Comparison of ENCODE assay signal across 9 cellular contexts in genomic region chr12:122203301-122203967, GRCh38. TPM values are rescaled to one million over a fixed set of nuclear protein-coding genes. Genes with fewer than 3 reads are reported as not detected.
DNase-seq lines count a peak whose midpoint lies in the region; ATAC-seq, FAIRE-seq and TF ChIP-seq lines count a peak whose summit lies in the region.
"Had no signal": no experiment of that assay in that cellular context is flagged by ENCODE, and none has a peak within 500 bp of the region (broad histone marks: within the 10 kb centered on the region; RNA-seq: fewer than 3 reads in every experiment).

Gene B3GNT4 (plus strand): TSS chr12:122203709. CDS start chr12:122204619, 910 bp downstream.

- H3K9ac ChIP-seq in H1 (replicated peaks in 1 of 4; ENCODE audit: extremely low read depth in 1 of 4, low read depth in 3 of 4, low read length in 3 of 4) (peak within 1 kb of the TSS in 1 of 4 experiments; percentile 28; a peak in 2 of 7 replicates), mucosa of stomach (ENCODE audit: low read length) (peak within 1 kb of the TSS; percentile 15)

- H3K56ac ChIP-seq in H1 (replicated peaks; ENCODE audit: insufficient read length, low read depth, low read length) = peak within 1 kb of the TSS; percentile 3

- no peak within 1 kb of the TSS for H2BK12ac ChIP-seq in H1 (ENCODE audit: low read depth, low read length)

- no peak within 1 kb of the TSS for H2BK120ac ChIP-seq in H1 (replicated peaks; ENCODE audit: low read depth, low read length)

- H3K27me3 ChIP-seq in H1 (replicated peaks in 1 of 4; ENCODE audit: control insufficient read depth in 3 of 4, extremely low read depth in 1 of 4, insufficient read depth in 3 of 4, low read length in 3 of 4) (peaks cover 9 to 44% (median 27%) of the 10 kb centered on the region in 4 experiments; a peak in 6 of 7 replicates), mucosa of stomach (ENCODE audit: control insufficient read depth, insufficient read depth, low read length) (peaks cover 59% of the 10 kb centered on the region)

- H3K4me3 ChIP-seq in H1 (ENCODE audit: extremely low read depth in 1 of 4, insufficient read depth in 2 of 4, low read depth in 3 of 4, low read length in 4 of 4) (peak within 1 kb of the TSS; percentile 29 to 74 (median 54)), mucosa of stomach (ENCODE audit: low read length) (no peak within 1 kb of the TSS)

- peaks cover 12 to 17% of the 10 kb centered on the region in 2 experiments for H4K20me1 ChIP-seq in H1 (replicated peaks in 1 of 2; ENCODE audit: control insufficient read depth in 1 of 2, insufficient read depth in 2 of 2, low read length in 2 of 2)

- H3K4me2 ChIP-seq in H1 (ENCODE audit: insufficient read depth in 1 of 2, low read depth in 2 of 2, low read length in 2 of 2) = peak within 1 kb of the TSS; percentile 60 to 98

- peaks cover 9% of the 10 kb centered on the region; the same call in 1 of the 2 replicates for H3K23me2 ChIP-seq in H1 (ENCODE audit: low read depth, low read length)

- H4K8ac ChIP-seq in H1 (ENCODE audit: extremely low read depth, insufficient read depth, low read length) = no peak within 1 kb of the TSS; the same call in 1 of the 2 replicates

- peak in 1 of 2 experiments; percentile 42; a peak in 1 of 3 replicates for TF ChIP-seq EP300 in H1 (IDR thresholded peaks at IDR 0.05; ENCODE audit: borderline replicate concordance in 1 of 2, low read depth in 2 of 2, low read length in 2 of 2)

- H3K27ac ChIP-seq in H1 (ENCODE audit: low read depth, low read length) = no peak within 1 kb of the TSS

- no peak within 1 kb of the TSS for H4K5ac ChIP-seq in H1 (ENCODE audit: insufficient read length, low read depth, low read length)

- no peak within 1 kb of the TSS for H2BK20ac ChIP-seq in H1 (ENCODE audit: low read length)

- H3K4me1 ChIP-seq in H1 (replicated peaks in 1 of 4; ENCODE audit: control insufficient read depth in 3 of 4, insufficient read depth in 4 of 4, low read length in 3 of 4) (peaks cover 0 to 10% (median 3%) of the 10 kb centered on the region in 4 experiments; a peak in 5 of 7 replicates), mucosa of stomach (ENCODE audit: control insufficient read depth, insufficient read depth, low read length) (peaks cover 15% of the 10 kb centered on the region)

- TF ChIP-seq RAD21 in H1 (IDR thresholded peaks at IDR 0.05 in 1 of 2, conservative IDR thresholded peaks at IDR 0.05 in 1 of 2; ENCODE audit: low read depth in 2 of 2, low read length in 2 of 2) = no peak

- DNase-seq in DMS 273 (lab: John Stamatoyannopoulos, UW; ENCODE audit: unreplicated experiment) (peak; percentile 68), DMS 273 treated with DMSO at 0.1 percent for 48 hours (lab: John Stamatoyannopoulos, UW) (no peak), NCI-H2196 treated with DMSO at 0.1 percent for 48 hours (lab: John Stamatoyannopoulos, UW; ENCODE audit: unreplicated experiment) (peak; percentile 64), H1 (ENCODE audit: low read depth in 1 of 2, low spot score in 2 of 2) (peak in 1 of 2 experiments; percentile 87)
- peak; percentile 23 to 55 for DNase-seq in activated CD8-positive, alpha-beta memory T cell treated with anti-CD3 and anti-CD28 coated beads for 1 hour (ENCODE audit: extremely low read depth in 1 of 2, low read depth in 1 of 2)
- DNase-seq in stimulated activated CD8-positive, alpha-beta memory T cell treated with anti-CD3 and anti-CD28 coated beads, Interleukin-7, amount 100 ng/mL, for 4 hours (ENCODE audit: low read depth in 2 of 2) = peak; percentile 49 to 75

- no peak within 1 kb of the TSS; the same call in 1 of the 2 replicates for H2BK15ac ChIP-seq in H1 (ENCODE audit: low read length)

- POLR2A ChIA-PET in H1 (lab: Charles Lee; ENCODE audit: partially characterized antibody) = interaction anchor here (1.3 to 17.6 kb wide), 2 partner anchors 10 to 17 kb away, joined by 4 to 230 read pairs; partner anchors contain the start of gene DIABLO

- H4K91ac ChIP-seq in H1 (replicated peaks; ENCODE audit: insufficient read length, low read length) = no peak within 1 kb of the TSS

- no peak within 1 kb of the TSS for H2AK5ac ChIP-seq in H1 (ENCODE audit: low read depth, low read length)

- H3K23ac ChIP-seq in H1 (ENCODE audit: insufficient read length) = no peak within 1 kb of the TSS

- CTCF ChIA-PET in H1 (lab: Charles Lee; ENCODE audit: partially characterized antibody) = interaction anchor here (1.1 to 4.0 kb wide), 3 partner anchors 10 to 66 kb away, joined by 3 to 18 read pairs (median 3); no protein-coding TSS in a partner anchor

- peak within 1 kb of the TSS; percentile 97; the same call in 1 of the 2 replicates for H2AFZ ChIP-seq in H1 (ENCODE audit: low read length)

- peak within 1 kb of the TSS; percentile 60 for H3K18ac ChIP-seq in H1 (ENCODE audit: extremely low read depth, low read length)

- 0 out of 2 replicates have a peak within 1 kb of the TSS, but pooled peaks have one; percentile 15 for H2BK5ac ChIP-seq in H1 (ENCODE audit: low read depth, low read length)

- peaks cover 3 to 17% (median 13%) of the 10 kb centered on the region in 4 experiments; a peak in 7 of 8 replicates for H3K36me3 ChIP-seq in H1 (ENCODE audit: control insufficient read depth in 2 of 4, insufficient read depth in 4 of 4, low read length in 3 of 4)
- H3K36me3 ChIP-seq in mucosa of stomach (ENCODE audit: control insufficient read depth, insufficient read depth, low read length) = peaks cover 9% of the 10 kb centered on the region

- ATAC-seq in GM19023 (IDR thresholded peaks at IDR 0.05; ENCODE audit: unreplicated experiment) = no peak

- WGBS in H1 (ENCODE audit: extremely low coverage in 1 of 2, insufficient coverage in 1 of 2, insufficient read length in 1 of 2, insufficient replicate concordance in 2 of 2, low coverage in 1 of 2, low lambda C conversion rate in 2 of 2, missing lambda C conversion rate in 1 of 2), 2 experiments = 4% methylated on average over 45 of the region's 78 CpGs; no CpG with 5 or more reads in 1 of the 2 experiments

- H3K4ac ChIP-seq in H1 (replicated peaks; ENCODE audit: insufficient read length, low read depth, low read length) = no peak within 1 kb of the TSS

- H3K9me3 ChIP-seq in H1 (ENCODE audit: insufficient read depth in 2 of 2, low read depth in 1 of 2, low read length in 1 of 2) (no peaks in the 10 kb centered on the region), mucosa of stomach (ENCODE audit: control insufficient read depth, low read length) (no peaks in the 10 kb centered on the region)

- FAIRE-seq in H1 (lab: Jason Lieb, UNC) = no peak
- FAIRE-seq: A204.1 had no signal

- H3K79me2 ChIP-seq in H1 (ENCODE audit: control insufficient read depth in 1 of 2, insufficient read depth in 2 of 2, low read length in 2 of 2) = no peaks in the 10 kb centered on the region

- TF ChIP-seq CTCF in H1 (IDR thresholded peaks at IDR 0.05; ENCODE audit: control extremely low read depth in 1 of 3, insufficient read depth in 1 of 3, low read depth in 1 of 3, low read length in 3 of 3) = no peak

- H3K14ac ChIP-seq in H1 (ENCODE audit: insufficient read length) = no peak within 1 kb of the TSS

- TF ChIP-seq POLR2A in H1 (IDR thresholded peaks at IDR 0.05; ENCODE audit: control extremely low read depth in 1 of 2, low read depth in 2 of 2, low read length in 2 of 2) = no peak

- no peaks in the 10 kb centered on the region for H3K79me1 ChIP-seq in H1 (ENCODE audit: low read depth, low read length)

TF ChIP-seq in H1, 55 proteins besides CTCF, POLR2A, EP300 and RAD21:
- TF ChIP-seq SIX5 (IDR thresholded peaks at IDR 0.05; ENCODE audit: low read depth, low read length) (no peak), EGR1 (IDR thresholded peaks at IDR 0.05; ENCODE audit: borderline replicate concordance, low read depth, low read length) (peak; percentile 58; the same call in 1 of the 2 replicates), NRF1 (IDR thresholded peaks at IDR 0.05; ENCODE audit: low read depth, low read length) (peak; percentile 41), ASH2L (IDR thresholded peaks at IDR 0.05; ENCODE audit: low read length) (peak; percentile 47), TEAD4 (IDR thresholded peaks at IDR 0.05; ENCODE audit: low read depth, low read length) (no peak), PHF8 (conservative IDR thresholded peaks at IDR 0.05; ENCODE audit: low read depth, low read length) (peak; percentile 48; the same call in 1 of the 2 replicates), KDM4A (IDR thresholded peaks at IDR 0.05; ENCODE audit: low read depth, low read length, severe bottlenecking) (peak; percentile 93), TAF7 (optimal IDR thresholded peaks at IDR 0.05; ENCODE audit: borderline replicate concordance, low read depth, low read length) (no peak)
- TF ChIP-seq, protein P1, sequence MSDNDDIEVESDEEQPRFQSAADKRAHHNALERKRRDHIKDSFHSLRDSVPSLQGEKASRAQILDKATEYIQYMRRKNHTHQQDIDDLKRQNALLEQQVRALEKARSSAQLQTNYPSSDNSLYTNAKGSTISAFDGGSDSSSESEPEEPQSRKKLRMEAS (IDR thresholded peaks at IDR 0.05) = peak; percentile 64; the same call in 1 of the 2 replicates
- TF ChIP-seq, protein P2, sequence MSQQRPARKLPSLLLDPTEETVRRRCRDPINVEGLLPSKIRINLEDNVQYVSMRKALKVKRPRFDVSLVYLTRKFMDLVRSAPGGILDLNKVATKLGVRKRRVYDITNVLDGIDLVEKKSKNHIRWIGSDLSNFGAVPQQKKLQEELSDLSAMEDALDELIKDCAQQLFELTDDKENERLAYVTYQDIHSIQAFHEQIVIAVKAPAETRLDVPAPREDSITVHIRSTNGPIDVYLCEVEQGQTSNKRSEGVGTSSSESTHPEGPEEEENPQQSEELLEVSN (IDR thresholded peaks at IDR 0.05) = peak; percentile 84

RNA-seq across cellular contexts. Expression of gene B3GNT4, which starts in this region (rescaled TPM):
- 1.4 and 1.9 TPM in 2 replicates for total RNA-seq in H1 (2021; fragmentation: NEBNext Ultra II Directional; extraction: Animal tissue kit (Norgen Biotek cat#: 25700))
- polyA plus RNA-seq in H1 (2011; rRNA removed) = 1.1 and 2.1 TPM in 2 replicates
- polyA plus RNA-seq in H1 (2011; cell fraction: cytosol; rRNA removed) = 1.8 TPM
- 2.6 TPM for polyA plus RNA-seq in H1 (2011; cell fraction: nucleus; rRNA removed)
- polyA plus RNA-seq in H1 (2012, experiment 1 of 2) = 1.6 to 1.9 TPM (median 1.6 TPM) in 4 replicates
- 1.1 TPM for polyA plus RNA-seq in H1 (2012, experiment 2 of 2)
- polyA plus RNA-seq in H1 (2013, experiment 1 of 2) = 3.1 TPM
- polyA plus RNA-seq in H1 (2013, experiment 2 of 2) = 2.1 TPM
- polyA minus RNA-seq in H1 (2011; rRNA and poly(A)+ RNA removed) = 5.0 and 5.2 TPM in 2 replicates
- polyA minus RNA-seq in H1 (2011; cell fraction: cytosol; rRNA and poly(A)+ RNA removed) = 1.6 TPM
- polyA minus RNA-seq in H1 (2011; cell fraction: nucleus; rRNA and poly(A)+ RNA removed) = 3.3 TPM
